ENCODE assay signal across 21 cellular contexts in genomic region chr3:129467934-129468333, GRCh38. TPM values are rescaled to one million over a fixed set of nuclear protein-coding genes. Genes with fewer than 3 reads are reported as not detected.
"Had no signal": no experiment of that assay in that cellular context is flagged by ENCODE, and none has a peak within 500 bp of the region (broad histone marks: within the 10 kb centered on the region; RNA-seq: fewer than 3 reads in every experiment).

No MANE protein-coding gene starts in this region.

- H3K36me3 Mint-ChIP-seq: natural killer cell had no signal

- ATAC-seq: natural killer cell, pancreas, sciatic nerve had no signal

- H3K27ac Mint-ChIP-seq: natural killer cell, type B pancreatic cell had no signal

- H3K9me3 ChIP-seq: colonic mucosa, pancreas, prostate gland, suprapubic skin, thyroid gland had no signal

- H3K36me3 ChIP-seq: colonic mucosa, pancreas, prostate gland had no signal

- DNase-seq: caudate nucleus; colonic mucosa; dermis blood vessel endothelial cell; foreskin melanocyte; head of caudate nucleus; hippocampal formation; kidney glomerular epithelial cell; mammary epithelial cell; natural killer cell; occipital lobe; pancreas; stimulated activated CD4-positive, alpha-beta T cell treated with anti-CD3 and anti-CD28 coated beads, Interleukin-2, amount 100 ng/mL, for 24 hours; stimulated activated CD4-positive, alpha-beta T cell treated with anti-CD3 and anti-CD28 coated beads, Interleukin-4, amount 100 ng/mL, for 4 hours; stimulated activated naive CD4-positive, alpha-beta T cell; thyroid gland had no signal

- H3K9me3 Mint-ChIP-seq: natural killer cell, type B pancreatic cell had no signal

- H3K27me3 ChIP-seq: colonic mucosa, pancreas, suprapubic skin, thyroid gland had no signal

- H3K27ac ChIP-seq: colonic mucosa, pancreas, prostate gland, suprapubic skin, thyroid gland had no signal

- H3K4me3 ChIP-seq: colonic mucosa, pancreas, prostate gland, suprapubic skin, thyroid gland had no signal

- H3K4me1 ChIP-seq: colonic mucosa, pancreas, prostate gland had no signal

- H3K4me1 Mint-ChIP-seq: natural killer cell had no signal

- H3K27me3 Mint-ChIP-seq: type B pancreatic cell had no signal

- H3K4me3 Mint-ChIP-seq: natural killer cell, type B pancreatic cell had no signal

RNA-seq across cellular contexts. Expression of gene EFCAB12, which starts 39.5 kb away (rescaled TPM):
- total RNA-seq: dermis blood vessel endothelial cell, lower leg skin, skeletal muscle tissue had no signal
